In the genomic region with DNA sequence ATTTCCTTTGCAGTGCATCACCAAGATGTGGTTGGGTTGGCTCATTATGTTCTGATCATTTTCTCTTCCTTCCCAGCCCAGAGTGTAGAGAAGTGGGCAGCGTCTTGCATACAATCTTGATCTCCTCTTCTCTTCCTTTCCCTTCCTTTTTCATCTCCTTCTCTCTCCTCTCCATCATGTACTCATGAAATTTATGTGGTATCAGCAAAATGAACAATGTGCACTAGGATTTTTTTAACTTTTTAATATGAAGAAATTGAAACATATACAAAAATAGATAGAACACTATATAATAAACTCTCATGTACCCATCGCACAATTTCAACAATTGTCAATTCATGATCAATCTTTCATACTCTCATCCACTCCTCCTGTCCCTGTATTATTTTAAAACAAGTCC, we compare ENCODE assay signal across 3 cellular contexts.
TF ChIP-seq lines count a peak whose summit lies in the region.

No MANE protein-coding gene starts in this region.

TF ChIP-seq in HepG2, 621 proteins besides CTCF, POLR2A, EP300 and RAD21:
- no peak for TF ChIP-seq ZNF256 (CRISPR knock-in tag; conservative IDR thresholded peaks at IDR 0.05)
- TF ChIP-seq MAFK (conservative IDR thresholded peaks at IDR 0.05 in 1 of 2, IDR thresholded peaks at IDR 0.05 in 1 of 2; ENCODE audit: low read length in 2 of 2): peak; percentile 8 to 36; a peak in 1 of 4 replicates
- TF ChIP-seq, protein P1, sequence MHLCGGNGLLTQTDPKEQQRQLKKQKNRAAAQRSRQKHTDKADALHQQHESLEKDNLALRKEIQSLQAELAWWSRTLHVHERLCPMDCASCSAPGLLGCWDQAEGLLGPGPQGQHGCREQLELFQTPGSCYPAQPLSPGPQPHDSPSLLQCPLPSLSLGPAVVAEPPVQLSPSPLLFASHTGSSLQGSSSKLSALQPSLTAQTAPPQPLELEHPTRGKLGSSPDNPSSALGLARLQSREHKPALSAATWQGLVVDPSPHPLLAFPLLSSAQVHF (CRISPR knock-in tag; IDR thresholded peaks at IDR 0.05): no peak
- no peak for TF ChIP-seq ZNF441 (CRISPR knock-in tag; IDR thresholded peaks at IDR 0.05; ENCODE audit: borderline replicate concordance)
- peak; percentile 29; the same call in 1 of the 2 replicates for TF ChIP-seq MAFF (IDR thresholded peaks at IDR 0.05; ENCODE audit: low read depth, low read length)
TF ChIP-seq in HepG2: peak in this region for 2.

TF ChIP-seq in IMR-90, 13 proteins besides CTCF, POLR2A, EP300 and RAD21:
- TF ChIP-seq MAFK (IDR thresholded peaks at IDR 0.05; ENCODE audit: low read depth, low read length): peak; percentile 54
- TF ChIP-seq CHD1 (IDR thresholded peaks at IDR 0.05; ENCODE audit: low read depth, low read length): no peak

TF ChIP-seq in K562, 482 proteins besides CTCF, POLR2A, EP300 and RAD21:
- TF ChIP-seq NUFIP1 (IDR thresholded peaks at IDR 0.05; ENCODE audit: partially characterized antibody) (no peak), C11orf30 (IDR thresholded peaks at IDR 0.05; ENCODE audit: low read depth) (peak; percentile 58; the same call in 1 of the 2 replicates), ZNF316 (IDR thresholded peaks at IDR 0.05) (peak; percentile 79), MAFG (tag; conservative IDR thresholded peaks at IDR 0.05) (peak; percentile 35; the same call in 1 of the 2 replicates), ZNF263 (CRISPR knock-in tag; IDR thresholded peaks at IDR 0.05; ENCODE audit: borderline replicate concordance) (no peak)
